Comparison of ENCODE assay signal across 12 cellular contexts in the genomic region with DNA sequence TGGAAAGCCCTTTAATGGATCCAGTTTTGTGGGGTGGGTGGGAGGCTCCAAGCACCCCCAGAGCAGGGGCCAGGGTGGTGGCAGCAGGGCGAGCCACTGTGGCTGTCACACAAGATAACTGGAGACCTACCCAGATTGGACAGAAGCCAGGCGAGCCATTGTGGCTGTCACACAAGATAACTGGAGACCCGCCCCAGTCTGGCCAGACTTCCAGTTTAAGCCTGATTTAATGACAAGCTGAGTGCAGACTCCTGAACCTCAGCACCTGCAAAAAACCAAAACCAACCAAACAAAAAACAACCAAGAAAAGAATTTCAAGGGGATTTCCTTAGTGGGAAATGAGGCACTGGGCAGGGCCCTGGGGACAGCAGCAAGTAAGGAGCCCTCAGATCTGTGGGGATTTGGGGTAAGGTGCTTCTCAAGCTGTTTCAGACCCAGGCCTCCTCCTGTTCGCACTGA.
DNase-seq lines count a peak whose midpoint lies in the region; ATAC-seq and TF ChIP-seq lines count a peak whose summit lies in the region.
"Had no signal": no experiment of that assay in that cellular context is flagged by ENCODE, and none has a peak within 500 bp of the region (broad histone marks: within the 10 kb centered on the region; RNA-seq: fewer than 3 reads in every experiment).

No MANE protein-coding gene starts in this region.

- no peak overlapping the region for H3K27ac Mint-ChIP-seq in activated naive CD8-positive, alpha-beta T cell treated with anti-CD3 and anti-CD28 coated beads, Interleukin-2, amount 50 U/mL, for 24 hours
- H3K27ac Mint-ChIP-seq: T-helper 1 cell treated with Interleukin-12 subunit alpha and Interleukin-12 subunit beta and Interleukin-4 antibody, amounts not matched to agents 30 μg/mL and 1 μg/mL, for 36 hours had no signal

- no peak for TF ChIP-seq POLR2A in gastrocnemius medialis (IDR thresholded peaks at IDR 0.05)

- H3K36me3 ChIP-seq in BE2C (no peaks in the 10 kb centered on the region), gastrocnemius medialis (no peaks in the 10 kb centered on the region), upper lobe of right lung (no peaks in the 10 kb centered on the region)

- peak; percentile 62 for ATAC-seq in GM18909 (IDR thresholded peaks at IDR 0.05; ENCODE audit: poor library complexity, unreplicated experiment)
- ATAC-seq in HG02938 (IDR thresholded peaks at IDR 0.05; ENCODE audit: unreplicated experiment) = peak; percentile 73
- ATAC-seq in gastrocnemius medialis = no peak
- no peak for ATAC-seq in upper lobe of right lung
- no peak for ATAC-seq in activated naive CD8-positive, alpha-beta T cell treated with anti-CD3 and anti-CD28 coated beads, Interleukin-2, amount 50 U/mL, for 24 hours

- H3K27me3 ChIP-seq in BE2C = no peaks in the 10 kb centered on the region
- no peaks in the 10 kb centered on the region for H3K27me3 ChIP-seq in gastrocnemius medialis
- no peaks in the 10 kb centered on the region for H3K27me3 ChIP-seq in upper lobe of right lung

- peaks cover 11% of the 10 kb centered on the region for H3K9me3 Mint-ChIP-seq in activated naive CD8-positive, alpha-beta T cell treated with anti-CD3 and anti-CD28 coated beads, Interleukin-2, amount 50 U/mL, for 24 hours

- peaks cover 17% of the 10 kb centered on the region for H3K27me3 Mint-ChIP-seq in activated naive CD8-positive, alpha-beta T cell treated with anti-CD3 and anti-CD28 coated beads, Interleukin-2, amount 50 U/mL, for 24 hours

- TF ChIP-seq CTCF in BE2C (IDR thresholded peaks at IDR 0.05; ENCODE audit: low read depth, low read length) (no peak), gastrocnemius medialis (IDR thresholded peaks at IDR 0.05 in 4 of 5, conservative IDR thresholded peaks at IDR 0.05 in 1 of 5) (no peak), upper lobe of right lung (IDR thresholded peaks at IDR 0.05) (no peak)

- H3K4me1 ChIP-seq in BE2C (peaks cover 11% of the 10 kb centered on the region), gastrocnemius medialis (no peaks in the 10 kb centered on the region), upper lobe of right lung (no peaks in the 10 kb centered on the region)

- DNase-seq in BE2C = peak; percentile 84
- DNase-seq in SK-N-DZ (ENCODE audit: low spot score) = peak; percentile 68
- DNase-seq in gastrocnemius medialis = no peak
- no peak for DNase-seq in upper lobe of right lung
- no peak for DNase-seq in NCI-H510A (lab: John Stamatoyannopoulos, UW)
- DNase-seq in activated naive CD8-positive, alpha-beta T cell treated with anti-CD3 and anti-CD28 coated beads, Interleukin-2, amount 50 U/mL, for 24 hours = no peak
- DNase-seq: midbrain; NCI-H1436 treated with DMSO at 0.1 percent for 48 hours; stimulated activated CD4-positive, alpha-beta T cell treated with anti-CD3 and anti-CD28 coated beads, Interleukin-12 subunit alpha, Interleukin-12 subunit beta, amount 100 ng/mL, for 4 hours had no signal

- H3K9me3 ChIP-seq in BE2C = no peaks in the 10 kb centered on the region
- H3K9me3 ChIP-seq in gastrocnemius medialis = no peaks in the 10 kb centered on the region
- H3K9me3 ChIP-seq in upper lobe of right lung = no peaks in the 10 kb centered on the region

- in situ Hi-C loops in gastrocnemius medialis (cut with MboI; ENCODE audit: low sequenced_read_pairs in 4 of 4) = loop anchor here in 1 of 4 donors (25.0 kb wide), 1 partner anchor 89 kb away; no protein-coding TSS in a partner anchor

- no peak overlapping the region for H3K27ac ChIP-seq in gastrocnemius medialis
- no peak overlapping the region for H3K27ac ChIP-seq in upper lobe of right lung

- H3K4me3 Mint-ChIP-seq in activated naive CD8-positive, alpha-beta T cell treated with anti-CD3 and anti-CD28 coated beads, Interleukin-2, amount 50 U/mL, for 24 hours = no peak overlapping the region
- H3K4me3 Mint-ChIP-seq: T-helper 1 cell treated with Interleukin-12 subunit alpha and Interleukin-12 subunit beta and Interleukin-4 antibody, amounts not matched to agents 30 μg/mL and 1 μg/mL, for 36 hours had no signal

- H3K4me1 Mint-ChIP-seq in activated naive CD8-positive, alpha-beta T cell treated with anti-CD3 and anti-CD28 coated beads, Interleukin-2, amount 50 U/mL, for 24 hours = peaks cover 1% of the 10 kb centered on the region

- intact Hi-C loops in gastrocnemius medialis (cut with DNase I; ENCODE audit: low total_unique reads) = no loop called here
- intact Hi-C loops in upper lobe of right lung (cut with DNase I) = no loop called here

- H3K4me3 ChIP-seq in BE2C (ENCODE audit: low read depth, low read length) = no peak overlapping the region
- no peak overlapping the region for H3K4me3 ChIP-seq in gastrocnemius medialis
- no peak overlapping the region for H3K4me3 ChIP-seq in upper lobe of right lung

- no peaks in the 10 kb centered on the region for H3K36me3 Mint-ChIP-seq in activated naive CD8-positive, alpha-beta T cell treated with anti-CD3 and anti-CD28 coated beads, Interleukin-2, amount 50 U/mL, for 24 hours (ENCODE audit: low read depth)

Comparison
In these comparisons a context has a peak if more than half of its experiments do, and no peak if none do; other contexts are left out.
1. DNase-seq: peak in BE2C (single experiment) and SK-N-DZ (single experiment); none in gastrocnemius medialis (0 of 2), upper lobe of right lung (single experiment), NCI-H510A (single experiment) and activated naive CD8-positive, alpha-beta T cell treated with anti-CD3 and anti-CD28 coated beads, Interleukin-2, amount 50 U/mL, for 24 hours (single experiment).
2. ATAC-seq: peak in GM18909 (single experiment) and HG02938 (single experiment); none in gastrocnemius medialis (0 of 2), upper lobe of right lung (single experiment) and activated naive CD8-positive, alpha-beta T cell treated with anti-CD3 and anti-CD28 coated beads, Interleukin-2, amount 50 U/mL, for 24 hours (single experiment).